In the genomic region with DNA sequence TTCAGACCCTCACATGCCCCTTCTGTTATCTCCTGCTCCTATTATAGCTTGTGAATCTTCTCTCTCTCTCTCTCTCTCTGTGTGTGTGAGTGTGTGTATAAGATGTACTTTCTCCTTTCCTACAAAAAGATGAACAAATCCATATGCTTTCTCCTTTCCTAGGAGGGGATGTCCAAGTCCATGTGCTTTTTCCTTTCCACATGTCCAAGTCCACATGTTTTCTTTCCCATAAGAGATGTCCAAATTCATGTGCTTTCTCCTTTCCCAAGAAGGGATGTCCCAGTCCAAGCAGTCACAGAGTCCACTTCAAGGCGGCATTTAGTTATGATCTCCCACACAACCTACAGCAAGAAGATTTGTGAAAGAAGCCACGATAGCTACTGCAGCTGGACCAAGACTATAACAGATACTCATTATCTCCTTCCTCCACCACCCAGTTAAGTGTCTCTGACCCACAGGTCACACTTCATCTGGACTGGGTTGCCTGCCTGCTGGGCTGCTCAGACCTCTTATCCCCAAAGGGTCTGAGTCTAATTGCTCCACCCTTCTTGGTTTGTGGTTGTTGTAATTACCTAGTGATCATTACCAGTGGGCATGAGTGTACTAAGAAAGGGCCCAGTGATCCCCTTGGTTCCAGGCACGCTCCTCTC, we compare ENCODE assay signal across 1 cellular context.
TF ChIP-seq lines count a peak whose summit lies in the region.

No MANE protein-coding gene starts in this region.

TF ChIP-seq in K562, 482 proteins besides CTCF, POLR2A, EP300 and RAD21 (continued from another document and continues in another):
- TF ChIP-seq POLR2AphosphoS5 (IDR thresholded peaks at IDR 0.05; ENCODE audit: control insufficient read depth, insufficient read depth, low read depth, low read length) = peak; percentile 56; the same call in 1 of the 2 replicates
- TF ChIP-seq, protein P1, sequence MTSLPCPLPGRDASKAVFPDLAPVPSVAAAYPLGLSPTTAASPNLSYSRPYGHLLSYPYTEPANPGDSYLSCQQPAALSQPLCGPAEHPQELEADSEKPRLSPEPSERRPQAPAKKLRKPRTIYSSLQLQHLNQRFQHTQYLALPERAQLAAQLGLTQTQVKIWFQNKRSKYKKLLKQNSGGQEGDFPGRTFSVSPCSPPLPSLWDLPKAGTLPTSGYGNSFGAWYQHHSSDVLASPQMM (CRISPR knock-in tag; IDR thresholded peaks at IDR 0.05) = no peak
- TF ChIP-seq ZNF224 (CRISPR knock-in tag; IDR thresholded peaks at IDR 0.05) = no peak
- TF ChIP-seq, protein P2, sequence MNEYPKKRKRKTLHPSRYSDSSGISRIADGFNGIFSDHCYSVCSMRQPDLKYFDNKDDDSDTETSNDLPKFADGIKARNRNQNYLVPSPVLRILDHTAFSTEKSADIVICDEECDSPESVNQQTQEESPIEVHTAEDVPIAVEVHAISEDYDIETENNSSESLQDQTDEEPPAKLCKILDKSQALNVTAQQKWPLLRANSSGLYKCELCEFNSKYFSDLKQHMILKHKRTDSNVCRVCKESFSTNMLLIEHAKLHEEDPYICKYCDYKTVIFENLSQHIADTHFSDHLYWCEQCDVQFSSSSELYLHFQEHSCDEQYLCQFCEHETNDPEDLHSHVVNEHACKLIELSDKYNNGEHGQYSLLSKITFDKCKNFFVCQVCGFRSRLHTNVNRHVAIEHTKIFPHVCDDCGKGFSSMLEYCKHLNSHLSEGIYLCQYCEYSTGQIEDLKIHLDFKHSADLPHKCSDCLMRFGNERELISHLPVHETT (CRISPR knock-in tag; conservative IDR thresholded peaks at IDR 0.05 in 1 of 2, IDR thresholded peaks at IDR 0.05 in 1 of 2) = peak in 1 of 2 experiments; percentile 82; a peak in 2 of 4 replicates
- TF ChIP-seq ZNF717 (CRISPR knock-in tag; IDR thresholded peaks at IDR 0.05) = no peak
- TF ChIP-seq TBL1XR1 (IDR thresholded peaks at IDR 0.05; ENCODE audit: low read length in 2 of 2) = no peak
- TF ChIP-seq, protein P3, sequence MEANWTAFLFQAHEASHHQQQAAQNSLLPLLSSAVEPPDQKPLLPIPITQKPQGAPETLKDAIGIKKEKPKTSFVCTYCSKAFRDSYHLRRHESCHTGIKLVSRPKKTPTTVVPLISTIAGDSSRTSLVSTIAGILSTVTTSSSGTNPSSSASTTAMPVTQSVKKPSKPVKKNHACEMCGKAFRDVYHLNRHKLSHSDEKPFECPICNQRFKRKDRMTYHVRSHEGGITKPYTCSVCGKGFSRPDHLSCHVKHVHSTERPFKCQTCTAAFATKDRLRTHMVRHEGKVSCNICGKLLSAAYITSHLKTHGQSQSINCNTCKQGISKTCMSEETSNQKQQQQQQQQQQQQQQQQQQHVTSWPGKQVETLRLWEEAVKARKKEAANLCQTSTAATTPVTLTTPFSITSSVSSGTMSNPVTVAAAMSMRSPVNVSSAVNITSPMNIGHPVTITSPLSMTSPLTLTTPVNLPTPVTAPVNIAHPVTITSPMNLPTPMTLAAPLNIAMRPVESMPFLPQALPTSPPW (CRISPR knock-in tag; IDR thresholded peaks at IDR 0.05) = peak; percentile 40; the same call in 1 of the 2 replicates
- TF ChIP-seq, protein P4, sequence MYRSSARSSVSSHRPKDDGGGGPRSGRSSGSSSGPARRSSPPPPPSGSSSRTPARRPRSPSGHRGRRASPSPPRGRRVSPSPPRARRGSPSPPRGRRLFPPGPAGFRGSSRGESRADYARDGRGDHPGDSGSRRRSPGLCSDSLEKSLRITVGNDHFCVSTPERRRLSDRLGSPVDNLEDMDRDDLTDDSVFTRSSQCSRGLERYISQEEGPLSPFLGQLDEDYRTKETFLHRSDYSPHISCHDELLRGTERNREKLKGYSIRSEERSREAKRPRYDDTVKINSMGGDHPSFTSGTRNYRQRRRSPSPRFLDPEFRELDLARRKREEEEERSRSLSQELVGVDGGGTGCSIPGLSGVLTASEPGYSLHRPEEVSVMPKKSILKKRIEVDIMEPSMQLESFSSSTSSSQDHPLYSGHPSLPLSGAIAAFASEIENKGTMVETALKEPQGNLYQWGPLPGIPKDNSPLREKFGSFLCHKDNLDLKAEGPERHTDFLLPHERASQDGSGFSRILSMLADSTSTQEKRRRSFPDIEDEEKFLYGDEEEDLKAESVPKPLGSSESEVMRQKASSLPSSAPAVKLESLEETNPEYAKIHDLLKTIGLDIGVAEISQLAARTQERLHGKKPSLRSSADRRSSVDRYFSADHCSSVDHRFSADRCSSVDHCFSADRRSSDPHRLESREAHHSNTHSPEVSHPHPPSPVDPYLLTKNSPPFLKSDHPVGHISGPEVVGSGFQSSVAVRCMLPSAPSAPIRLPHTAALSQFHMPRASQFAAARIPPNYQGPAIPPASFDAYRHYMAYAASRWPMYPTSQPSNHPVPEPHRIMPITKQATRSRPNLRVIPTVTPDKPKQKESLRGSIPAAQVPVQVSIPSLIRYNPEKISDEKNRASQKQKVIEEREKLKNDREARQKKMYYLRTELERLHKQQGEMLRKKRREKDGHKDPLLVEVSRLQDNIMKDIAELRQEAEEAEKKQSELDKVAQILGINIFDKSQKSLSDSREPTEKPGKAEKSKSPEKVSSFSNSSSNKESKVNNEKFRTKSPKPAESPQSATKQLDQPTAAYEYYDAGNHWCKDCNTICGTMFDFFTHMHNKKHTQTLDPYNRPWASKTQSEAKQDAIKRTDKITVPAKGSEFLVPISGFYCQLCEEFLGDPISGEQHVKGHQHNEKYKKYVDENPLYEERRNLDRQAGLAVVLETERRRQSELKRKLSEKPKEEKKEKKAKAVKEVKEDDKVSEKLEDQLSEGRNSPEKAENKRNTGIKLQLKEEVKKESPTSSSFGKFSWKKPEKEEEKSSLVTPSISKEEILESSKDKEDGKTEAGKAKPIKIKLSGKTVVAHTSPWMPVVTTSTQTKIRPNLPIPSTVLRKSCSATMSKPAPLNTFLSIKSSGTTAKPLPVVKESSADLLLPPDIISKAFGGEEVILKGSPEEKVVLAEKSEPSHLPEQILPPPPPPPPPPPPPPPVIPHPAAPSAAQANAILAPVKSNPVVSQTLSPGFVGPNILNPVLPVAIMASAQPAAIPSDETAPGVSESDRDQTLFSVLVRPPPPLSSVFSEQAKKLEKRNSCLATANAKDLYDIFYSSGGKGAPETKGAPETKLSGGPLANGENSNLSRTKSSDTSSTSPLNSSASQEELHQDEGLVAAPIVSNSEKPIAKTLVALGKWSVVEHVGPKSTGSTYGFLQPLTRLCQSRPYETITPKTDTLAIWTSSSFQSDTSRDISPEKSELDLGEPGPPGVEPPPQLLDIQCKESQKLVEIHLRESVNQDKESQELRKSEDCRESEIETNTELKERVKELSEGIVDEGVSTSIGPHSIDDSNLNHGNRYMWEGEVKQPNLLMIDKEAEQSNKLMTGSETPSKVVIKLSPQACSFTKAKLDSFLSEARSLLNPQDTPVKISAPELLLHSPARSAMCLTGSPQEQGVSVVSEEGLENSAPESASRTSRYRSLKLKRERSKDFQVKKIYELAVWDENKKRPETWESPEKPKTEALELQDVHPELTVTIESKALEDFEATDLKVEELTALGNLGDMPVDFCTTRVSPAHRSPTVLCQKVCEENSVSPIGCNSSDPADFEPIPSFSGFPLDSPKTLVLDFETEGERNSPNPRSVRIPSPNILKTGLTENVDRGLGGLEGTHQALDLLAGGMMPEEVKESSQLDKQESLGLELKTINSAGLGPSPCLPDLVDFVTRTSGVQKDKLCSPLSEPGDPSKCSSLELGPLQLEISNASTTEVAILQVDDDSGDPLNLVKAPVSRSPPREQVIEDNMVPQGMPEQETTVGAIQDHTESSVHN (IDR thresholded peaks at IDR 0.05; ENCODE audit: borderline replicate concordance in 1 of 2, low read depth in 1 of 2) = no peak
- no peak for TF ChIP-seq CSDE1 (IDR thresholded peaks at IDR 0.05)
- no peak for TF ChIP-seq NELFE (IDR thresholded peaks at IDR 0.05; ENCODE audit: insufficient read depth, insufficient read length)
- no peak for TF ChIP-seq TCFL5 (CRISPR knock-in tag; conservative IDR thresholded peaks at IDR 0.05)
- TF ChIP-seq PHF8 (IDR thresholded peaks at IDR 0.05; ENCODE audit: borderline replicate concordance, low read length) = no peak
- TF ChIP-seq TGIF2 (CRISPR knock-in tag; IDR thresholded peaks at IDR 0.05) = no peak
- no peak for TF ChIP-seq SAP30 (IDR thresholded peaks at IDR 0.05; ENCODE audit: borderline replicate concordance, insufficient read depth, low read depth, low read length, poor library complexity, severe bottlenecking)
- TF ChIP-seq HDGF (IDR thresholded peaks at IDR 0.05) = no peak
- no peak for TF ChIP-seq HLTF (IDR thresholded peaks at IDR 0.05)
- no peak for TF ChIP-seq ZNF764 (CRISPR knock-in tag; IDR thresholded peaks at IDR 0.05; ENCODE audit: low read depth)
- peak; percentile 91 for TF ChIP-seq CBFA2T2 (conservative IDR thresholded peaks at IDR 0.05)
- TF ChIP-seq, protein P5, sequence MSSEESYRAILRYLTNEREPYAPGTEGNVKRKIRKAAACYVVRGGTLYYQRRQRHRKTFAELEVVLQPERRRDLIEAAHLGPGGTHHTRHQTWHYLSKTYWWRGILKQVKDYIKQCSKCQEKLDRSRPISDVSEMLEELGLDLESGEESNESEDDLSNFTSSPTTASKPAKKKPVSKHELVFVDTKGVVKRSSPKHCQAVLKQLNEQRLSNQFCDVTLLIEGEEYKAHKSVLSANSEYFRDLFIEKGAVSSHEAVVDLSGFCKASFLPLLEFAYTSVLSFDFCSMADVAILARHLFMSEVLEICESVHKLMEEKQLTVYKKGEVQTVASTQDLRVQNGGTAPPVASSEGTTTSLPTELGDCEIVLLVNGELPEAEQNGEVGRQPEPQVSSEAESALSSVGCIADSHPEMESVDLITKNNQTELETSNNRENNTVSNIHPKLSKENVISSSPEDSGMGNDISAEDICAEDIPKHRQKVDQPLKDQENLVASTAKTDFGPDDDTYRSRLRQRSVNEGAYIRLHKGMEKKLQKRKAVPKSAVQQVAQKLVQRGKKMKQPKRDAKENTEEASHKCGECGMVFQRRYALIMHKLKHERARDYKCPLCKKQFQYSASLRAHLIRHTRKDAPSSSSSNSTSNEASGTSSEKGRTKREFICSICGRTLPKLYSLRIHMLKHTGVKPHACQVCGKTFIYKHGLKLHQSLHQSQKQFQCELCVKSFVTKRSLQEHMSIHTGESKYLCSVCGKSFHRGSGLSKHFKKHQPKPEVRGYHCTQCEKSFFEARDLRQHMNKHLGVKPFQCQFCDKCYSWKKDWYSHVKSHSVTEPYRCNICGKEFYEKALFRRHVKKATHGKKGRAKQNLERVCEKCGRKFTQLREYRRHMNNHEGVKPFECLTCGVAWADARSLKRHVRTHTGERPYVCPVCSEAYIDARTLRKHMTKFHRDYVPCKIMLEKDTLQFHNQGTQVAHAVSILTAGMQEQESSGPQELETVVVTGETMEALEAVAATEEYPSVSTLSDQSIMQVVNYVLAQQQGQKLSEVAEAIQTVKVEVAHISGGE (CRISPR knock-in tag; IDR thresholded peaks at IDR 0.05) = peak in 1 of 3 experiments; percentile 48; a peak in 1 of 6 replicates
- TF ChIP-seq RHOXF2B (CRISPR knock-in tag; conservative IDR thresholded peaks at IDR 0.05) = no peak
- no peak for TF ChIP-seq MCM3 (IDR thresholded peaks at IDR 0.05)
- peak; percentile 98 for TF ChIP-seq ZNF589 (CRISPR knock-in tag; IDR thresholded peaks at IDR 0.05; ENCODE audit: low read depth)
- TF ChIP-seq PYGO2 (tag; IDR thresholded peaks at IDR 0.05) = no peak
- TF ChIP-seq ZNF766 (CRISPR knock-in tag; conservative IDR thresholded peaks at IDR 0.05) = peak; percentile 58; the same call in 1 of the 2 replicates
- TF ChIP-seq, protein P6, sequence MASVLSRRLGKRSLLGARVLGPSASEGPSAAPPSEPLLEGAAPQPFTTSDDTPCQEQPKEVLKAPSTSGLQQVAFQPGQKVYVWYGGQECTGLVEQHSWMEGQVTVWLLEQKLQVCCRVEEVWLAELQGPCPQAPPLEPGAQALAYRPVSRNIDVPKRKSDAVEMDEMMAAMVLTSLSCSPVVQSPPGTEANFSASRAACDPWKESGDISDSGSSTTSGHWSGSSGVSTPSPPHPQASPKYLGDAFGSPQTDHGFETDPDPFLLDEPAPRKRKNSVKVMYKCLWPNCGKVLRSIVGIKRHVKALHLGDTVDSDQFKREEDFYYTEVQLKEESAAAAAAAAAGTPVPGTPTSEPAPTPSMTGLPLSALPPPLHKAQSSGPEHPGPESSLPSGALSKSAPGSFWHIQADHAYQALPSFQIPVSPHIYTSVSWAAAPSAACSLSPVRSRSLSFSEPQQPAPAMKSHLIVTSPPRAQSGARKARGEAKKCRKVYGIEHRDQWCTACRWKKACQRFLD (CRISPR knock-in tag; IDR thresholded peaks at IDR 0.05) = peak; percentile 96
- TF ChIP-seq, protein P7, sequence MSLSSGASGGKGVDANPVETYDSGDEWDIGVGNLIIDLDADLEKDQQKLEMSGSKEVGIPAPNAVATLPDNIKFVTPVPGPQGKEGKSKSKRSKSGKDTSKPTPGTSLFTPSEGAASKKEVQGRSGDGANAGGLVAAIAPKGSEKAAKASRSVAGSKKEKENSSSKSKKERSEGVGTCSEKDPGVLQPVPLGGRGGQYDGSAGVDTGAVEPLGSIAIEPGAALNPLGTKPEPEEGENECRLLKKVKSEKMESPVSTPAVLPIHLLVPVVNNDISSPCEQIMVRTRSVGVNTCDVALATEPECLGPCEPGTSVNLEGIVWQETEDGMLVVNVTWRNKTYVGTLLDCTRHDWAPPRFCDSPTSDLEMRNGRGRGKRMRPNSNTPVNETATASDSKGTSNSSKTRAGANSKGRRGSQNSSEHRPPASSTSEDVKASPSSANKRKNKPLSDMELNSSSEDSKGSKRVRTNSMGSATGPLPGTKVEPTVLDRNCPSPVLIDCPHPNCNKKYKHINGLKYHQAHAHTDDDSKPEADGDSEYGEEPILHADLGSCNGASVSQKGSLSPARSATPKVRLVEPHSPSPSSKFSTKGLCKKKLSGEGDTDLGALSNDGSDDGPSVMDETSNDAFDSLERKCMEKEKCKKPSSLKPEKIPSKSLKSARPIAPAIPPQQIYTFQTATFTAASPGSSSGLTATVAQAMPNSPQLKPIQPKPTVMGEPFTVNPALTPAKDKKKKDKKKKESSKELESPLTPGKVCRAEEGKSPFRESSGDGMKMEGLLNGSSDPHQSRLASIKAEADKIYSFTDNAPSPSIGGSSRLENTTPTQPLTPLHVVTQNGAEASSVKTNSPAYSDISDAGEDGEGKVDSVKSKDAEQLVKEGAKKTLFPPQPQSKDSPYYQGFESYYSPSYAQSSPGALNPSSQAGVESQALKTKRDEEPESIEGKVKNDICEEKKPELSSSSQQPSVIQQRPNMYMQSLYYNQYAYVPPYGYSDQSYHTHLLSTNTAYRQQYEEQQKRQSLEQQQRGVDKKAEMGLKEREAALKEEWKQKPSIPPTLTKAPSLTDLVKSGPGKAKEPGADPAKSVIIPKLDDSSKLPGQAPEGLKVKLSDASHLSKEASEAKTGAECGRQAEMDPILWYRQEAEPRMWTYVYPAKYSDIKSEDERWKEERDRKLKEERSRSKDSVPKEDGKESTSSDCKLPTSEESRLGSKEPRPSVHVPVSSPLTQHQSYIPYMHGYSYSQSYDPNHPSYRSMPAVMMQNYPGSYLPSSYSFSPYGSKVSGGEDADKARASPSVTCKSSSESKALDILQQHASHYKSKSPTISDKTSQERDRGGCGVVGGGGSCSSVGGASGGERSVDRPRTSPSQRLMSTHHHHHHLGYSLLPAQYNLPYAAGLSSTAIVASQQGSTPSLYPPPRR (CRISPR knock-in tag; IDR thresholded peaks at IDR 0.05; ENCODE audit: borderline replicate concordance) = peak; percentile 97; the same call in 1 of the 2 replicates
- TF ChIP-seq RAD51 (IDR thresholded peaks at IDR 0.05; ENCODE audit: borderline replicate concordance, low read depth) = no peak
- no peak for TF ChIP-seq PHB (CRISPR knock-in tag; IDR thresholded peaks at IDR 0.05)
- TF ChIP-seq ZNF197 (CRISPR knock-in tag; IDR thresholded peaks at IDR 0.05; ENCODE audit: low read depth) = no peak
- TF ChIP-seq ZSCAN32 (CRISPR knock-in tag; IDR thresholded peaks at IDR 0.05) = no peak
- TF ChIP-seq ZNF175 (CRISPR knock-in tag; IDR thresholded peaks at IDR 0.05; ENCODE audit: low read depth) = peak; percentile 88
- no peak for TF ChIP-seq RCOR1 (IDR thresholded peaks at IDR 0.05; ENCODE audit: borderline replicate concordance in 1 of 2, low read depth in 2 of 2, low read length in 2 of 2)
